In genomic region chr2:241638063-241638660, GRCh38 we compare ENCODE assay signal across 8 cellular contexts. TPM values are rescaled to one million over a fixed set of nuclear protein-coding genes. Genes with fewer than 3 reads are reported as not detected.
DNase-seq lines count a peak whose midpoint lies in the region; ATAC-seq and TF ChIP-seq lines count a peak whose summit lies in the region.

No MANE protein-coding gene starts in this region.

- no peak overlapping the region for H2AK5ac ChIP-seq in mesenchymal stem cell (ENCODE audit: low read length, severe bottlenecking)

- no peak overlapping the region for H2BK120ac ChIP-seq in mesenchymal stem cell (ENCODE audit: low read depth, low read length)

- H3K4ac ChIP-seq in mesenchymal stem cell (ENCODE audit: low read depth in 1 of 2, low read length in 2 of 2) = peak overlapping the region in 1 of 2 experiments; percentile 79

- DNase-seq in stimulated activated naive CD8-positive, alpha-beta T cell treated with anti-CD3 and anti-CD28 coated beads, Interleukin-15, Interleukin-2, amounts not matched to agents 100 U/mL and 50 U/mL, for 24 hours = no peak
- DNase-seq in astrocyte of the cerebellum (ENCODE audit: low read depth) = no peak
- peak; percentile 35 for DNase-seq in mesenchymal stem cell
- DNase-seq in nucleus accumbens (lab: John Stamatoyannopoulos, UW) = no peak
- DNase-seq in globus pallidus (ENCODE audit: low spot score) = no peak
- no peak for DNase-seq in NCI-H510A treated with DMSO at 0.1 percent for 48 hours (lab: John Stamatoyannopoulos, UW)

- H3K36me3 ChIP-seq in mesenchymal stem cell (ENCODE audit: control insufficient read depth in 1 of 2, insufficient read depth in 2 of 2, low read depth in 1 of 2, low read length in 2 of 2) = peaks cover 15 to 18% of the 10 kb centered on the region in 2 experiments

- peak overlapping the region; percentile 98 for H3K9ac ChIP-seq in mesenchymal stem cell (ENCODE audit: low read length)

- TF ChIP-seq CTCF in astrocyte of the cerebellum (IDR thresholded peaks at IDR 0.05; ENCODE audit: low read depth, low read length, missing control alignments) = no peak

- H3K27me3 Mint-ChIP-seq in stimulated activated naive CD8-positive, alpha-beta T cell treated with anti-CD3 and anti-CD28 coated beads, Interleukin-15, Interleukin-2, amounts not matched to agents 100 ng/mL and 50 ng/mL, for 24 hours = no peaks in the 10 kb centered on the region

- peak overlapping the region; percentile 91 for H3K27ac Mint-ChIP-seq in stimulated activated naive CD8-positive, alpha-beta T cell treated with anti-CD3 and anti-CD28 coated beads, Interleukin-15, Interleukin-2, amounts not matched to agents 100 ng/mL and 50 ng/mL, for 24 hours

- H3K4me1 ChIP-seq in mesenchymal stem cell (ENCODE audit: control insufficient read depth, insufficient read depth, low read depth, low read length) = peaks cover 22% of the 10 kb centered on the region

- no peak overlapping the region for H3K27ac ChIP-seq in mesenchymal stem cell (ENCODE audit: low read length, poor library complexity, severe bottlenecking)

- peak overlapping the region; percentile 92 for H3K4me3 Mint-ChIP-seq in stimulated activated naive CD8-positive, alpha-beta T cell treated with anti-CD3 and anti-CD28 coated beads, Interleukin-15, Interleukin-2, amounts not matched to agents 100 ng/mL and 50 ng/mL, for 24 hours

- H3K27me3 ChIP-seq in mesenchymal stem cell (ENCODE audit: control insufficient read depth in 1 of 2, insufficient read depth in 1 of 2, low read length in 2 of 2) = no peaks in the 10 kb centered on the region

- H3K4me2 ChIP-seq in mesenchymal stem cell (ENCODE audit: low read length, poor library complexity, severe bottlenecking) = peak overlapping the region; percentile 68

- H2AFZ ChIP-seq in mesenchymal stem cell (ENCODE audit: low read depth, low read length) = peak overlapping the region; percentile 96

- 3% methylated on average over 15 of the region's 27 CpGs for WGBS in mesenchymal stem cell

- no peak for ATAC-seq in stimulated activated naive CD8-positive, alpha-beta T cell treated with anti-CD3 and anti-CD28 coated beads, Interleukin-15, Interleukin-2, amounts not matched to agents 100 U/mL and 50 U/mL, for 24 hours
- no peak for ATAC-seq in HG03135 (IDR thresholded peaks at IDR 0.05; ENCODE audit: unreplicated experiment)

- H3K36me3 Mint-ChIP-seq in stimulated activated naive CD8-positive, alpha-beta T cell treated with anti-CD3 and anti-CD28 coated beads, Interleukin-15, Interleukin-2, amounts not matched to agents 100 ng/mL and 50 ng/mL, for 24 hours (ENCODE audit: low read depth) = peaks cover 35% of the 10 kb centered on the region

- peaks cover 57% of the 10 kb centered on the region for H3K4me1 Mint-ChIP-seq in stimulated activated naive CD8-positive, alpha-beta T cell treated with anti-CD3 and anti-CD28 coated beads, Interleukin-15, Interleukin-2, amounts not matched to agents 100 ng/mL and 50 ng/mL, for 24 hours (ENCODE audit: low read depth)

- peak overlapping the region in 1 of 2 experiments; percentile 29 for H3K14ac ChIP-seq in mesenchymal stem cell (ENCODE audit: low read length in 2 of 2)

- no peak overlapping the region for H3K18ac ChIP-seq in mesenchymal stem cell (ENCODE audit: low read depth in 1 of 2, low read length in 2 of 2)

- no peak overlapping the region for H4K91ac ChIP-seq in mesenchymal stem cell (ENCODE audit: low read length)

- peak overlapping the region; percentile 7 for H4K8ac ChIP-seq in mesenchymal stem cell (ENCODE audit: low read length)

- no peak overlapping the region for H2BK12ac ChIP-seq in mesenchymal stem cell (ENCODE audit: low read length in 2 of 2)

- no peak overlapping the region for H2BK5ac ChIP-seq in mesenchymal stem cell (ENCODE audit: low read depth, low read length, poor library complexity, severe bottlenecking)

- no peak overlapping the region for H2BK15ac ChIP-seq in mesenchymal stem cell (ENCODE audit: low read depth, poor library complexity, severe bottlenecking)

- peak overlapping the region; percentile 86 for H3K4me3 ChIP-seq in astrocyte of the cerebellum (ENCODE audit: low read depth, low read length)
- peak overlapping the region; percentile 90 to 100 for H3K4me3 ChIP-seq in mesenchymal stem cell (ENCODE audit: insufficient read depth in 1 of 2, low read depth in 1 of 2, low read length in 2 of 2)

- H3K79me1 ChIP-seq in mesenchymal stem cell (replicated peaks; ENCODE audit: low read length, poor library complexity, severe bottlenecking) = peaks cover 9% of the 10 kb centered on the region

- H3K23ac ChIP-seq in mesenchymal stem cell (ENCODE audit: low read length in 2 of 2) = no peak overlapping the region

- in situ Hi-C loops in astrocyte of the cerebellum (cut with HindIII; ENCODE audit: low sequenced_read_pairs) = no loop called here

- no peaks in the 10 kb centered on the region for H3K9me3 Mint-ChIP-seq in stimulated activated naive CD8-positive, alpha-beta T cell treated with anti-CD3 and anti-CD28 coated beads, Interleukin-15, Interleukin-2, amounts not matched to agents 100 ng/mL and 50 ng/mL, for 24 hours

- no peaks in the 10 kb centered on the region for H3K9me3 ChIP-seq in mesenchymal stem cell (ENCODE audit: control insufficient read depth, low read length)

RNA-seq across cellular contexts. Expression of gene ATG4B, which starts 0.7 kb away (rescaled TPM):
- 50.1 TPM for polyA plus RNA-seq in mesenchymal stem cell (2013, experiment 1 of 2)
- polyA plus RNA-seq in mesenchymal stem cell (2013, experiment 2 of 2) = 44.5 TPM

RNA-seq across cellular contexts. Expression of gene THAP4, which starts 1.2 kb away (rescaled TPM):
- 43.7 TPM for polyA plus RNA-seq in mesenchymal stem cell (2013, experiment 1 of 2)
- 43.3 TPM for polyA plus RNA-seq in mesenchymal stem cell (2013, experiment 2 of 2)

RNA-seq across cellular contexts. Expression of gene DTYMK, which starts 48.5 kb away (rescaled TPM):
- polyA plus RNA-seq in mesenchymal stem cell (2013, experiment 1 of 2) = 20.3 TPM
- polyA plus RNA-seq in mesenchymal stem cell (2013, experiment 2 of 2) = 20.5 TPM
